ENCODE assay signal across 8 cellular contexts in the genomic region with DNA sequence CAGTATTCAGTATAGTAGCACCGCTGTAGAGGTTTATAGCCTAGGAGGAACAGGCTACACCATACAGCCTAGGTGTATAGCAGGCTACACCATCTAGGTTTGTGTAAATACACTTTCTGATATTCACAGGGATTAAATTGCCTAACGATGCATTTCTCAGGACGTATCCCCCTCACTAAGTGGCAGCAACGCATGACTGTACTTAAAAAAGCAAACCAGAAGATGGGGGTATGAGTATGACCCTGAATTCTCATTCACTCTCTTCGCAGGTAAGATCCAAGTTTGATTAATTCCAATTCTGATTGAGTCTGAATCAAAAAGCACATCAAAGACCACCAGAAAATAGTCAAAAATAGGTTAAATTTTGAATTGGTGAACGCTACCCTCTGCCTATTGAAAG. TPM values are rescaled to one million over a fixed set of nuclear protein-coding genes. Genes with fewer than 3 reads are reported as not detected.
A peak's percentile ranks its signal among the peaks of the same experiment; 100 is the strongest.
DNase-seq lines count a peak whose midpoint lies in the region; ATAC-seq and TF ChIP-seq lines count a peak whose summit lies in the region.

No MANE protein-coding gene starts in this region.

- TF ChIP-seq EP300 in esophagus muscularis mucosa (IDR thresholded peaks at IDR 0.05) = no peak

- POLR2A ChIA-PET in Panc1 (lab: Charles Lee) = no interaction called here

- DNase-seq in GM13976 (ENCODE audit: low spot score) = peak; percentile 9
- no peak for DNase-seq in Panc1 (ENCODE audit: low read depth, low spot score)
- DNase-seq in esophagus muscularis mucosa (ENCODE audit: extremely low spot score) = no peak
- no peak for DNase-seq in retinal pigment epithelial cell (ENCODE audit: low read depth)
- DNase-seq in NCI-H1436 treated with DMSO at 0.1 percent for 48 hours (lab: John Stamatoyannopoulos, UW) = no peak
- DNase-seq in SW480 (ENCODE audit: low spot score) = no peak
- no peak for DNase-seq in NCI-H446 treated with DMSO at 0.1 percent for 48 hours (lab: John Stamatoyannopoulos, UW)
- DNase-seq in COLO829 (ENCODE audit: low spot score) = no peak

- no peak for TF ChIP-seq POLR2A in esophagus muscularis mucosa (IDR thresholded peaks at IDR 0.05; ENCODE audit: low read depth)

- peaks cover 12% of the 10 kb centered on the region for H3K36me3 ChIP-seq in Panc1 (ENCODE audit: control insufficient read depth, insufficient read depth, low read length)
- H3K36me3 ChIP-seq in esophagus muscularis mucosa = peaks cover 14 to 23% (median 18%) of the 10 kb centered on the region in 4 donors

- TF ChIP-seq CTCF in GM13976 (IDR thresholded peaks at IDR 0.05; ENCODE audit: borderline replicate concordance, control extremely low read depth, extremely low read depth, insufficient read depth, missing control alignments) = no peak
- no peak for TF ChIP-seq CTCF in Panc1 (IDR thresholded peaks at IDR 0.05)
- no peak for TF ChIP-seq CTCF in esophagus muscularis mucosa (IDR thresholded peaks at IDR 0.05)
- no peak for TF ChIP-seq CTCF in retinal pigment epithelial cell (conservative IDR thresholded peaks at IDR 0.05; ENCODE audit: low read depth, low read length)

- intact Hi-C loops in Panc1 (cut with micrococcal nuclease; ENCODE audit: unreplicated experiment) (no loop called here), esophagus muscularis mucosa (cut with DNase I) (no loop called here)

- 45% methylated on average over 6 of the region's 6 CpGs for WGBS in esophagus muscularis mucosa

- no peaks in the 10 kb centered on the region for H3K27me3 ChIP-seq in Panc1 (ENCODE audit: control insufficient read depth, insufficient read depth, low read length)
- no peaks in the 10 kb centered on the region for H3K27me3 ChIP-seq in esophagus muscularis mucosa

- in situ Hi-C loops in GM13976 (cut with MboI; ENCODE audit: low sequenced_read_pairs, unreplicated experiment) (no loop called here), Panc1 (cut with HindIII; ENCODE audit: low pct_unique_long_range_greater_than_20kb, low sequenced_read_pairs) (no loop called here)

- H3K4me3 ChIP-seq in Panc1 (ENCODE audit: low read depth in 2 of 2, low read length in 2 of 2) = peak overlapping the region; percentile 68 to 90
- H3K4me3 ChIP-seq in esophagus muscularis mucosa = peak overlapping the region; percentile 67 to 96 (median 79)
- peak overlapping the region; percentile 99 for H3K4me3 ChIP-seq in retinal pigment epithelial cell (ENCODE audit: low read length)

- no peak for ATAC-seq in Panc1

- CTCF ChIA-PET in Panc1 (lab: Charles Lee) = no interaction called here

- no TSS peak for BruUV-seq in Panc1 (replicated peaks; lab: Mats Ljungman, UMichigan)

- peaks cover 11% of the 10 kb centered on the region for H3K4me1 ChIP-seq in Panc1 (ENCODE audit: control insufficient read depth, insufficient read depth, low read length)
- H3K4me1 ChIP-seq in esophagus muscularis mucosa = peaks cover 13 to 33% (median 25%) of the 10 kb centered on the region in 4 donors

- H3K27ac ChIP-seq in Panc1 (ENCODE audit: low read length) (peak overlapping the region; percentile 96), esophagus muscularis mucosa (replicated peaks in 1 of 4) (peak overlapping the region in 3 of 4 donors; percentile 87 to 91 (median 89))

- H3K9me3 ChIP-seq in Panc1 (ENCODE audit: control insufficient read depth, insufficient read depth, low read depth, low read length) = no peaks in the 10 kb centered on the region
- H3K9me3 ChIP-seq in esophagus muscularis mucosa = no peaks in the 10 kb centered on the region

RNA-seq across cellular contexts. Expression of a gene that starts 1.0 kb away (rescaled TPM):
- total RNA-seq in Panc1 (2021; ENCODE audit: unreplicated experiment) = 24.6 TPM
- 15.0 TPM for polyA plus RNA-seq in Panc1 (2012; ENCODE audit: insufficient read length)
- total RNA-seq in esophagus muscularis mucosa = 10 to 100 TPM; 11.8 to 36.6 (median 12.7) TPM
